23 cellular contexts compared by ENCODE assay signal in genomic region chr6:127816643-127817042, GRCh38.
A peak's percentile ranks its signal among the peaks of the same experiment; 100 is the strongest.
DNase-seq lines count a peak whose midpoint lies in the region; ATAC-seq lines count a peak whose summit lies in the region.
"Had no signal": no experiment of that assay in that cellular context is flagged by ENCODE, and none has a peak within 500 bp of the region (broad histone marks: within the 10 kb centered on the region; RNA-seq: fewer than 3 reads in every experiment).

No MANE protein-coding gene starts in this region.

- no peaks in the 10 kb centered on the region for H3K36me3 ChIP-seq in H7 (replicated peaks; ENCODE audit: control insufficient read depth, insufficient read depth, low read length)
- H3K36me3 ChIP-seq: ascending aorta, cardiac muscle cell, esophagus muscularis mucosa, heart right ventricle, neural progenitor cell had no signal

- no peaks in the 10 kb centered on the region for H3K27me3 Mint-ChIP-seq in activated CD8-positive, alpha-beta memory T cell treated with anti-CD3 and anti-CD28 coated beads, Interleukin-2, amount 10 ng/mL, durations not matched to agents 7 days and 5 days
- no peaks in the 10 kb centered on the region for H3K27me3 Mint-ChIP-seq in activated naive CD8-positive, alpha-beta T cell
- H3K27me3 Mint-ChIP-seq in naive thymus-derived CD8-positive, alpha-beta T cell, result no peaks in the 10 kb centered on the region
- H3K27me3 Mint-ChIP-seq: memory B cell had no signal

- H3K9me3 Mint-ChIP-seq in activated CD8-positive, alpha-beta memory T cell treated with anti-CD3 and anti-CD28 coated beads, Interleukin-2, amount 10 ng/mL, durations not matched to agents 7 days and 5 days (ENCODE audit: low read depth), result no peaks in the 10 kb centered on the region
- H3K9me3 Mint-ChIP-seq in activated naive CD8-positive, alpha-beta T cell (ENCODE audit: low read depth), result no peaks in the 10 kb centered on the region
- H3K9me3 Mint-ChIP-seq in naive thymus-derived CD8-positive, alpha-beta T cell, result peaks cover 0 to 1% (median 0%) of the 10 kb centered on the region in 9 donors
- H3K9me3 Mint-ChIP-seq: memory B cell, neural progenitor cell had no signal

- POLR2A ChIA-PET in naive thymus-derived CD8-positive, alpha-beta T cell (lab: Charles Lee), result interaction anchor here (0.7 kb wide), 1 partner anchor 18 kb away, joined by 3 read pairs; no protein-coding TSS in a partner anchor

- no peak overlapping the region for H3K4me3 Mint-ChIP-seq in activated CD8-positive, alpha-beta memory T cell treated with anti-CD3 and anti-CD28 coated beads, Interleukin-2, amount 10 ng/mL, durations not matched to agents 7 days and 5 days
- H3K4me3 Mint-ChIP-seq in activated naive CD8-positive, alpha-beta T cell, result peak overlapping the region; percentile 49
- peak overlapping the region in 8 of 10 donors; percentile 9 to 53 (median 36) for H3K4me3 Mint-ChIP-seq in naive thymus-derived CD8-positive, alpha-beta T cell
- H3K4me3 Mint-ChIP-seq: memory B cell, neural progenitor cell had no signal

- H3K36me3 Mint-ChIP-seq in activated CD8-positive, alpha-beta memory T cell treated with anti-CD3 and anti-CD28 coated beads, Interleukin-2, amount 10 ng/mL, durations not matched to agents 7 days and 5 days, result peaks cover 76% of the 10 kb centered on the region
- H3K36me3 Mint-ChIP-seq in activated naive CD8-positive, alpha-beta T cell, result peaks cover 10% of the 10 kb centered on the region
- peaks cover 8 to 81% (median 23%) of the 10 kb centered on the region in 3 donors for H3K36me3 Mint-ChIP-seq in naive thymus-derived CD8-positive, alpha-beta T cell
- H3K36me3 Mint-ChIP-seq: memory B cell, neural progenitor cell had no signal

- CTCF ChIA-PET in activated CD8-positive, alpha-beta memory T cell treated with anti-CD3 and anti-CD28 coated beads, Interleukin-2, amount 10 ng/mL, durations not matched to agents 7 days and 5 days (lab: Charles Lee), result interaction anchor here (1.1 kb wide), 1 partner anchor 25 kb away, joined by 3 read pairs; no protein-coding TSS in a partner anchor

- H3K4me3 ChIP-seq in H7 (ENCODE audit: insufficient read depth, low read depth, low read length), result no peak overlapping the region
- H3K4me3 ChIP-seq: ascending aorta, cardiac muscle cell, esophagus muscularis mucosa, heart right ventricle, neural progenitor cell had no signal

- ATAC-seq in activated CD8-positive, alpha-beta memory T cell treated with anti-CD3 and anti-CD28 coated beads, Interleukin-2, amount 10 ng/mL, durations not matched to agents 7 days and 5 days, result no peak
- no peak for ATAC-seq in naive thymus-derived CD8-positive, alpha-beta T cell
- ATAC-seq in GM19395 (IDR thresholded peaks at IDR 0.05; ENCODE audit: unreplicated experiment) (no peak), GM18502 (IDR thresholded peaks at IDR 0.05; ENCODE audit: poor library complexity, unreplicated experiment) (no peak)
- ATAC-seq: heart right ventricle, left cardiac atrium, PC-3, right cardiac atrium, Right ventricle myocardium inferior had no signal

- no peaks in the 10 kb centered on the region for H3K27me3 ChIP-seq in H7 (ENCODE audit: control insufficient read depth, insufficient read depth, low read length)
- H3K27me3 ChIP-seq: ascending aorta, cardiac muscle cell, esophagus muscularis mucosa, neural progenitor cell had no signal

- no peak for DNase-seq in activated CD8-positive, alpha-beta memory T cell treated with anti-CD3 and anti-CD28 coated beads, Interleukin-2, amount 10 ng/mL, durations not matched to agents 7 days and 5 days
- no peak for DNase-seq in activated CD8-positive, alpha-beta memory T cell treated with anti-CD3 and anti-CD28 coated beads for 24 hours
- DNase-seq in H7, result peak; percentile 26
- no peak for DNase-seq in naive thymus-derived CD8-positive, alpha-beta T cell
- DNase-seq in dermis blood vessel endothelial cell, result no peak
- DNase-seq: ACHN; foreskin melanocyte; heart right ventricle; left cardiac atrium; MM.1S; PC-3; right cardiac atrium; stimulated activated CD4-positive, alpha-beta T cell treated with anti-CD3 and anti-CD28 coated beads, Interleukin-2, amount 100 ng/mL, for 24 hours; trophoblast cell had no signal

- H3K4me1 Mint-ChIP-seq in activated CD8-positive, alpha-beta memory T cell treated with anti-CD3 and anti-CD28 coated beads, Interleukin-2, amount 10 ng/mL, durations not matched to agents 7 days and 5 days, result peaks cover 74% of the 10 kb centered on the region
- H3K4me1 Mint-ChIP-seq in activated naive CD8-positive, alpha-beta T cell (ENCODE audit: low read depth), result peaks cover 88% of the 10 kb centered on the region
- peaks cover 43 to 88% (median 83%) of the 10 kb centered on the region in 4 donors for H3K4me1 Mint-ChIP-seq in naive thymus-derived CD8-positive, alpha-beta T cell
- H3K4me1 Mint-ChIP-seq: memory B cell, neural progenitor cell had no signal

- H3K27ac Mint-ChIP-seq in activated CD8-positive, alpha-beta memory T cell treated with anti-CD3 and anti-CD28 coated beads, Interleukin-2, amount 10 ng/mL, durations not matched to agents 7 days and 5 days, result peak overlapping the region; percentile 41
- peak overlapping the region; percentile 96 for H3K27ac Mint-ChIP-seq in activated naive CD8-positive, alpha-beta T cell
- H3K27ac Mint-ChIP-seq in naive thymus-derived CD8-positive, alpha-beta T cell, result peak overlapping the region; percentile 1 to 94 (median 76)
- H3K27ac Mint-ChIP-seq: memory B cell, neural progenitor cell had no signal

Comparison
In these comparisons a context has a peak if more than half of its experiments do, and no peak if none do; other contexts are left out.
1. H3K27ac Mint-ChIP-seq: peak in every context shown above with its lines; median percentile 96 in activated naive CD8-positive, alpha-beta T cell; 76 in naive thymus-derived CD8-positive, alpha-beta T cell; 41 in activated CD8-positive, alpha-beta memory T cell treated with anti-CD3 and anti-CD28 coated beads, Interleukin-2, amount 10 ng/mL, durations not matched to agents 7 days and 5 days.